8 cellular contexts compared by ENCODE assay signal in genomic region chr1:23367791-23368561, GRCh38. TPM values are rescaled to one million over a fixed set of nuclear protein-coding genes. Genes with fewer than 3 reads are reported as not detected.
DNase-seq lines count a peak whose midpoint lies in the region; TF ChIP-seq lines count a peak whose summit lies in the region.

No MANE protein-coding gene starts in this region.

- DNase-seq in COLO668 (lab: John Stamatoyannopoulos, UW; ENCODE audit: unreplicated experiment) (peak; percentile 100), GM20000 (ENCODE audit: low spot score) (peak; percentile 96), HS-5 (ENCODE audit: low read depth) (peak; percentile 94), NK-92 (lab: John Stamatoyannopoulos, UW; ENCODE audit: unreplicated experiment) (peak; percentile 93), lung microvascular endothelial cell (ENCODE audit: low read depth in 2 of 2) (peak; percentile 99)
- DNase-seq in activated CD8-positive, alpha-beta memory T cell treated with anti-CD3 and anti-CD28 coated beads for 24 hours = peak; percentile 96
- peak; percentile 95 for DNase-seq in effector CD8-positive, alpha-beta T cell (lab: John Stamatoyannopoulos, UW)
- peak; percentile 88 to 95 (median 95) for DNase-seq in stimulated activated CD4-positive, alpha-beta T cell treated with anti-CD3 and anti-CD28 coated beads, TNF-alpha, amount 100 ng/mL, for 4 hours (ENCODE audit: low read depth in 3 of 3)

- no peak for TF ChIP-seq CTCF in GM20000 (IDR thresholded peaks at IDR 0.05; ENCODE audit: extremely low read depth, missing control alignments)

RNA-seq across cellular contexts. Expression of gene ZNF436, which starts 1.7 kb away (rescaled TPM):
- total RNA-seq in lung microvascular endothelial cell = 14.1 and 17.7 TPM in 2 replicates

RNA-seq across cellular contexts. Expression of gene HNRNPR, which starts 23.9 kb away (rescaled TPM):
- total RNA-seq in lung microvascular endothelial cell = 53.6 and 55.1 TPM in 2 replicates

RNA-seq across cellular contexts. Expression of gene TCEA3, which starts 56.6 kb away (rescaled TPM):
- total RNA-seq in lung microvascular endothelial cell = 0.20 and 0.22 TPM in 2 replicates

Comparison
In these comparisons a context has a peak if more than half of its experiments do, and no peak if none do; other contexts are left out.
1. Peak in every context shown above with its lines: DNase-seq.